In genomic region chr2:146351689-146352088, GRCh38 we compare ENCODE assay signal across 1 cellular context.
TF ChIP-seq lines count a peak whose summit lies in the region.

No MANE protein-coding gene starts in this region.

TF ChIP-seq in GM23338, 12 proteins besides CTCF, POLR2A, EP300 and RAD21:
- TF ChIP-seq, protein P1, sequence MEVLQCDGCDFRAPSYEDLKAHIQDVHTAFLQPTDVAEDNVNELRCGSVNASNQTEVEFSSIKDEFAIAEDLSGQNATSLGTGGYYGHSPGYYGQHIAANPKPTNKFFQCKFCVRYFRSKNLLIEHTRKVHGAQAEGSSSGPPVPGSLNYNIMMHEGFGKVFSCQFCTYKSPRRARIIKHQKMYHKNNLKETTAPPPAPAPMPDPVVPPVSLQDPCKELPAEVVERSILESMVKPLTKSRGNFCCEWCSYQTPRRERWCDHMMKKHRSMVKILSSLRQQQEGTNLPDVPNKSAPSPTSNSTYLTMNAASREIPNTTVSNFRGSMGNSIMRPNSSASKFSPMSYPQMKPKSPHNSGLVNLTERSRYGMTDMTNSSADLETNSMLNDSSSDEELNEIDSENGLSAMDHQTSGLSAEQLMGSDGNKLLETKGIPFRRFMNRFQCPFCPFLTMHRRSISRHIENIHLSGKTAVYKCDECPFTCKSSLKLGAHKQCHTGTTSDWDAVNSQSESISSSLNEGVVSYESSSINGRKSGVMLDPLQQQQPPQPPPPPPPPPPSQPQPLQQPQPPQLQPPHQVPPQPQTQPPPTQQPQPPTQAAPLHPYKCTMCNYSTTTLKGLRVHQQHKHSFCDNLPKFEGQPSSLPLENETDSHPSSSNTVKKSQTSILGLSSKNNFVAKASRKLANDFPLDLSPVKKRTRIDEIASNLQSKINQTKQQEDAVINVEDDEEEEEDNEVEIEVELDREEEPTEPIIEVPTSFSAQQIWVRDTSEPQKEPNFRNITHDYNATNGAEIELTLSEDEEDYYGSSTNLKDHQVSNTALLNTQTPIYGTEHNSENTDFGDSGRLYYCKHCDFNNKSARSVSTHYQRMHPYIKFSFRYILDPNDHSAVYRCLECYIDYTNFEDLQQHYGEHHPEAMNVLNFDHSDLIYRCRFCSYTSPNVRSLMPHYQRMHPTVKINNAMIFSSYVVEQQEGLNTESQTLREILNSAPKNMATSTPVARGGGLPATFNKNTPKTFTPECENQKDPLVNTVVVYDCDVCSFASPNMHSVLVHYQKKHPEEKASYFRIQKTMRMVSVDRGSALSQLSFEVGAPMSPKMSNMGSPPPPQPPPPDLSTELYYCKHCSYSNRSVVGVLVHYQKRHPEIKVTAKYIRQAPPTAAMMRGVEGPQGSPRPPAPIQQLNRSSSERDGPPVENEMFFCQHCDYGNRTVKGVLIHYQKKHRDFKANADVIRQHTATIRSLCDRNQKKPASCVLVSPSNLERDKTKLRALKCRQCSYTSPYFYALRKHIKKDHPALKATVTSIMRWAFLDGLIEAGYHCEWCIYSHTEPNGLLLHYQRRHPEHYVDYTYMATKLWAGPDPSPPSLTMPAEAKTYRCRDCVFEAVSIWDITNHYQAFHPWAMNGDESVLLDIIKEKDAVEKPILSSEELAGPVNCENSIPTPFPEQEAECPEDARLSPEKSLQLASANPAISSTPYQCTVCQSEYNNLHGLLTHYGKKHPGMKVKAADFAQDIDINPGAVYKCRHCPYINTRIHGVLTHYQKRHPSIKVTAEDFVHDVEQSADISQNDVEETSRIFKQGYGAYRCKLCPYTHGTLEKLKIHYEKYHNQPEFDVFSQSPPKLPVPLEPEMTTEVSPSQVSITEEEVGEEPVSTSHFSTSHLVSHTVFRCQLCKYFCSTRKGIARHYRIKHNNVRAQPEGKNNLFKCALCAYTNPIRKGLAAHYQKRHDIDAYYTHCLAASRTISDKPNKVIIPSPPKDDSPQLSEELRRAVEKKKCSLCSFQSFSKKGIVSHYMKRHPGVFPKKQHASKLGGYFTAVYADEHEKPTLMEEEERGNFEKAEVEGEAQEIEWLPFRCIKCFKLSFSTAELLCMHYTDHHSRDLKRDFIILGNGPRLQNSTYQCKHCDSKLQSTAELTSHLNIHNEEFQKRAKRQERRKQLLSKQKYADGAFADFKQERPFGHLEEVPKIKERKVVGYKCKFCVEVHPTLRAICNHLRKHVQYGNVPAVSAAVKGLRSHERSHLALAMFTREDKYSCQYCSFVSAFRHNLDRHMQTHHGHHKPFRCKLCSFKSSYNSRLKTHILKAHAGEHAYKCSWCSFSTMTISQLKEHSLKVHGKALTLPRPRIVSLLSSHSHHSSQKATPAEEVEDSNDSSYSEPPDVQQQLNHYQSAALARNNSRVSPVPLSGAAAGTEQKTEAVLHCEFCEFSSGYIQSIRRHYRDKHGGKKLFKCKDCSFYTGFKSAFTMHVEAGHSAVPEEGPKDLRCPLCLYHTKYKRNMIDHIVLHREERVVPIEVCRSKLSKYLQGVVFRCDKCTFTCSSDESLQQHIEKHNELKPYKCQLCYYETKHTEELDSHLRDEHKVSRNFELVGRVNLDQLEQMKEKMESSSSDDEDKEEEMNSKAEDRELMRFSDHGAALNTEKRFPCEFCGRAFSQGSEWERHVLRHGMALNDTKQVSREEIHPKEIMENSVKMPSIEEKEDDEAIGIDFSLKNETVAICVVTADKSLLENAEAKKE (CRISPR knock-in tag; IDR thresholded peaks at IDR 0.05), result no peak
- no peak for TF ChIP-seq POLR2AphosphoS5 (IDR thresholded peaks at IDR 0.05; ENCODE audit: low read depth)
- no peak for TF ChIP-seq EZH2phosphoT487 (IDR thresholded peaks at IDR 0.05; ENCODE audit: unreplicated experiment)
- no peak for TF ChIP-seq STAT1 (IDR thresholded peaks at IDR 0.05; ENCODE audit: unreplicated experiment)
- no peak for TF ChIP-seq ZNF331 (CRISPR knock-in tag; IDR thresholded peaks at IDR 0.05; ENCODE audit: low read depth)
- no peak for TF ChIP-seq EZH2 (IDR thresholded peaks at IDR 0.05; ENCODE audit: low read depth, unreplicated experiment)
- no peak for TF ChIP-seq CREB1 (CRISPR knock-in tag; IDR thresholded peaks at IDR 0.05; ENCODE audit: low read depth)
- no peak for TF ChIP-seq REST (IDR thresholded peaks at IDR 0.05; ENCODE audit: unreplicated experiment)
- no peak for TF ChIP-seq ETS1 (IDR thresholded peaks at IDR 0.05)
- no peak for TF ChIP-seq JUNB (IDR thresholded peaks at IDR 0.05; ENCODE audit: unreplicated experiment)
- TF ChIP-seq NANOG (IDR thresholded peaks at IDR 0.05; ENCODE audit: borderline replicate concordance), result no peak
- TF ChIP-seq ZNF114 (CRISPR knock-in tag; IDR thresholded peaks at IDR 0.05), result no peak
